In genomic region chr5:80181618-80182211, GRCh38 we compare ENCODE assay signal across 8 cellular contexts.
DNase-seq lines count a peak whose midpoint lies in the region; ATAC-seq, FAIRE-seq and TF ChIP-seq lines count a peak whose summit lies in the region.

No MANE protein-coding gene starts in this region.

- H3K27ac ChIP-seq in breast epithelium (peak overlapping the region; percentile 64 to 78), trophoblast cell (ENCODE audit: low read depth, low read length) (peak overlapping the region; percentile 84)

- H3K79me2 ChIP-seq in trophoblast cell (ENCODE audit: control insufficient read depth, insufficient read depth, low read length, poor library complexity): no peaks in the 10 kb centered on the region

- intact Hi-C loops in breast epithelium (cut with DNase I; ENCODE audit: low total_unique reads): no loop called here

- H3K27me3 ChIP-seq in breast epithelium (no peaks in the 10 kb centered on the region), trophoblast cell (ENCODE audit: insufficient read depth, low read length) (no peaks in the 10 kb centered on the region)

- H2AFZ ChIP-seq in trophoblast cell (ENCODE audit: insufficient read depth, low read length, poor library complexity): no peak overlapping the region

- H3K14ac ChIP-seq in trophoblast cell (ENCODE audit: low read length): no peak overlapping the region

- H3K79me1 ChIP-seq in trophoblast cell (ENCODE audit: low read length): peaks cover 36% of the 10 kb centered on the region

- no peak overlapping the region for H4K12ac ChIP-seq in trophoblast cell (ENCODE audit: low read depth, low read length)

- H3K36me3 ChIP-seq in breast epithelium (no peaks in the 10 kb centered on the region), trophoblast cell (ENCODE audit: control insufficient read depth in 1 of 2, insufficient read depth in 2 of 2, low read length in 2 of 2) (peaks cover 2 to 7% of the 10 kb centered on the region in 2 experiments)

- peak overlapping the region; percentile 53 for H3K4ac ChIP-seq in trophoblast cell (ENCODE audit: low read depth, low read length)

- WGBS in trophoblast cell (ENCODE audit: extremely low coverage, insufficient coverage, insufficient read length): no CpG with 5 or more reads among the region's 5 CpGs

- H3K4me1 ChIP-seq in breast epithelium (peaks cover 0 to 21% of the 10 kb centered on the region in 2 donors), trophoblast cell (ENCODE audit: control insufficient read depth in 1 of 2, insufficient read depth in 2 of 2, low read length in 2 of 2) (peaks cover 23 to 34% of the 10 kb centered on the region in 2 experiments)

- H3K4me3 ChIP-seq in breast epithelium (no peak overlapping the region), trophoblast cell (ENCODE audit: low read depth, low read length) (no peak overlapping the region)

- H2BK5ac ChIP-seq in trophoblast cell (ENCODE audit: low read depth, low read length, poor library complexity): peak overlapping the region; percentile 90

- peak overlapping the region; percentile 81 for H4K91ac ChIP-seq in trophoblast cell (ENCODE audit: low read depth, low read length)

- no peak overlapping the region for H2AK5ac ChIP-seq in trophoblast cell (ENCODE audit: low read length)

- TF ChIP-seq POLR2A in breast epithelium (IDR thresholded peaks at IDR 0.05): no peak

- DNase-seq in HT1080 (ENCODE audit: low read depth): peak; percentile 29
- peak; percentile 58 for DNase-seq in NOMO-1 (lab: John Stamatoyannopoulos, UW; ENCODE audit: unreplicated experiment in 2 of 2)
- DNase-seq in breast epithelium (ENCODE audit: low spot score in 2 of 2): peak in 1 of 2 donors; percentile 86
- peak; percentile 93 to 99 for DNase-seq in trophoblast cell
- no peak for DNase-seq in iPS-NIHi11 (ENCODE audit: low spot score)
- DNase-seq in HTR-8/SVneo (ENCODE audit: insufficient read length, low spot score): no peak
- no peak for DNase-seq in NCI-H1105 (lab: John Stamatoyannopoulos, UW)

- H3K9ac ChIP-seq in trophoblast cell (ENCODE audit: low read length): no peak overlapping the region

- H2BK12ac ChIP-seq in trophoblast cell (ENCODE audit: low read length): peak overlapping the region; percentile 61

- no peak for FAIRE-seq in HTR-8/SVneo (lab: Jason Lieb, UNC)

- no peak for ATAC-seq in GM19452 (IDR thresholded peaks at IDR 0.05; ENCODE audit: unreplicated experiment)

- H3K18ac ChIP-seq in trophoblast cell (ENCODE audit: low read length): peak overlapping the region; percentile 66

- no peak overlapping the region for H3K4me2 ChIP-seq in trophoblast cell (ENCODE audit: low read length)

- no peak for TF ChIP-seq CTCF in breast epithelium (IDR thresholded peaks at IDR 0.05)

- H3K23ac ChIP-seq in trophoblast cell (ENCODE audit: low read length): no peak overlapping the region

- H3K9me3 ChIP-seq in breast epithelium (no peaks in the 10 kb centered on the region), trophoblast cell (ENCODE audit: insufficient read depth, low read depth, low read length) (no peaks in the 10 kb centered on the region)

- H4K8ac ChIP-seq in trophoblast cell (ENCODE audit: low read depth, low read length): peak overlapping the region; percentile 62

- peak overlapping the region; percentile 87 for H2BK120ac ChIP-seq in trophoblast cell (ENCODE audit: insufficient read depth, low read length, poor library complexity)

Comparison
In these comparisons a context has a peak if more than half of its experiments do, and no peak if none do; other contexts are left out.
1. DNase-seq: peak in HT1080 (single experiment), NOMO-1 (2 of 2) and trophoblast cell (2 of 2); none in iPS-NIHi11 (single experiment), HTR-8/SVneo (single experiment) and NCI-H1105 (single experiment).